ENCODE assay signal across 11 cellular contexts in the genomic region with DNA sequence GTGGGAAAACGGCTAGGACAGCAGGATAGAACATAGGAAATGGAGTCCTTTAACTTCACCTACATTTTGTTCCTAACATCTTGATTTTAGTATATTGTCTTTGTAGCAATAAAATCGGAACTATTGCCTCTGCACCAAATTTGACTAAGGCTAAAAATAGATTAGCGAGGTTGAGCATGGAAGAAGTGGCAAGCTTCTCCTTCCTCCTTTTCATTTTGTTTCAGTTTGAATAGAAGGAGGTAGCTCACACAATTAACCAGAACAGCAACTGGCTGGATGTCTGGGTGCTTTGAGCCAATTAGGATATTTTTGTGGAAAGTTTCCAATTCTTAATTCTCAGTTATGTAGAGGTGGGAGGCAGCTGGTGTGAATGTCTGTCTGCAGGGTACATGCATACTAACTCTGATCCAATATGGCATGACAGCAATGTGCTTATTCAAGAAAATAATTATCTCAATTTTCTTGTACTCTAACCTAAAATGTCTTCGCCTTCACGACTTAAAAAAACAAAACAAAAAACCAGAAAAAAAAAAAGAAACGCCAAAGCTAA. TPM values are rescaled to one million over a fixed set of nuclear protein-coding genes. Genes with fewer than 3 reads are reported as not detected.
DNase-seq lines count a peak whose midpoint lies in the region; ATAC-seq and TF ChIP-seq lines count a peak whose summit lies in the region.
"Had no signal": no experiment of that assay in that cellular context is flagged by ENCODE, and none has a peak within 500 bp of the region (broad histone marks: within the 10 kb centered on the region; RNA-seq: fewer than 3 reads in every experiment).

No MANE protein-coding gene starts in this region.

- CTCF ChIA-PET in activated CD8-positive, alpha-beta T cell treated with anti-CD3 and anti-CD28 coated beads for 36 hours (lab: Charles Lee): interaction anchor here (0.6 to 3.3 kb wide), 14 partner anchors 13 to 244 kb away, joined by 3 to 15 read pairs (median 5); no protein-coding TSS in a partner anchor
- CTCF ChIA-PET in naive thymus-derived CD4-positive, alpha-beta T cell (lab: Charles Lee): interaction anchor here (0.6 to 1.9 kb wide), 9 partner anchors 8 to 243 kb away, joined by 3 to 6 read pairs (median 4); a partner anchor contains a TSS

- intact Hi-C loops in activated CD8-positive, alpha-beta T cell treated with anti-CD3 and anti-CD28 coated beads for 36 hours (cut with micrococcal nuclease): no loop called here
- intact Hi-C loops in naive thymus-derived CD4-positive, alpha-beta T cell (cut with micrococcal nuclease): loop anchor here (2.0 to 10.0 kb wide), 2 partner anchors 315 to 1453 kb away; no protein-coding TSS in a partner anchor

- no peaks in the 10 kb centered on the region for H4K20me1 ChIP-seq in Karpas-422 (ENCODE audit: insufficient read depth, low read depth, low read length)

- peak overlapping the region; percentile 62 for H3K4me2 ChIP-seq in Karpas-422 (ENCODE audit: low read depth, low read length, poor library complexity, severe bottlenecking)

- no peaks in the 10 kb centered on the region for H3K9me2 ChIP-seq in Karpas-422 (replicated peaks; ENCODE audit: insufficient read depth, low read length)

- peak overlapping the region; percentile 43 for H2AFZ ChIP-seq in Karpas-422 (ENCODE audit: low read length)

- peak overlapping the region; percentile 56 for H3K9ac ChIP-seq in Karpas-422 (ENCODE audit: low read length)

- H3K27me3 Mint-ChIP-seq in activated CD8-positive, alpha-beta T cell treated with anti-CD3 and anti-CD28 coated beads for 36 hours: no peaks in the 10 kb centered on the region
- H3K27me3 Mint-ChIP-seq in naive thymus-derived CD4-positive, alpha-beta T cell: peaks cover 0 to 2% (median 0%) of the 10 kb centered on the region in 5 donors

- H3K9me3 ChIP-seq in Karpas-422 (ENCODE audit: low read length): no peaks in the 10 kb centered on the region
- no peaks in the 10 kb centered on the region for H3K9me3 ChIP-seq in naive thymus-derived CD4-positive, alpha-beta T cell (ENCODE audit: control insufficient read depth in 2 of 3, low read length in 3 of 3)

- no peaks in the 10 kb centered on the region for H3K36me3 ChIP-seq in Karpas-422 (ENCODE audit: insufficient read depth, low read length)
- H3K36me3 ChIP-seq in naive thymus-derived CD4-positive, alpha-beta T cell (ENCODE audit: control insufficient read depth in 2 of 3, insufficient read depth in 3 of 3, low read length in 3 of 3): no peaks in the 10 kb centered on the region

- DNase-seq in NCI-H1105 treated with DMSO at 0.1 percent for 48 hours (lab: John Stamatoyannopoulos, UW): peak; percentile 13
- DNase-seq in NCI-H1105 (lab: John Stamatoyannopoulos, UW): no peak
- DNase-seq in Karpas-422: peak; percentile 75
- no peak for DNase-seq in activated CD8-positive, alpha-beta T cell treated with anti-CD3 and anti-CD28 coated beads for 36 hours
- peak in 1 of 9 donors; percentile 33 for DNase-seq in naive thymus-derived CD4-positive, alpha-beta T cell
- no peak for DNase-seq in LoVo (ENCODE audit: low spot score)
- DNase-seq in NCI-H1417 (lab: John Stamatoyannopoulos, UW): no peak
- no peak for DNase-seq in stimulated activated naive CD4-positive, alpha-beta T cell treated with Interleukin-2 at 50 U/mL for 16 hours (lab: John Stamatoyannopoulos, UW)
- DNase-seq: H9, NCI-H2029, T1000 had no signal

- no peak for TF ChIP-seq CTCF in activated CD8-positive, alpha-beta T cell treated with anti-CD3 and anti-CD28 coated beads for 36 hours (IDR thresholded peaks at IDR 0.05)

- no peak for ATAC-seq in activated CD8-positive, alpha-beta T cell treated with anti-CD3 and anti-CD28 coated beads for 36 hours
- no peak for ATAC-seq in naive thymus-derived CD4-positive, alpha-beta T cell

- H3K4me1 Mint-ChIP-seq in activated CD8-positive, alpha-beta T cell treated with anti-CD3 and anti-CD28 coated beads for 36 hours (ENCODE audit: low read depth): peaks cover 58% of the 10 kb centered on the region
- H3K4me1 Mint-ChIP-seq in naive thymus-derived CD4-positive, alpha-beta T cell: peaks cover 36 to 77% (median 75%) of the 10 kb centered on the region in 7 donors

- H3K4me3 Mint-ChIP-seq in activated CD8-positive, alpha-beta T cell treated with anti-CD3 and anti-CD28 coated beads for 36 hours: peak overlapping the region; percentile 46
- H3K4me3 Mint-ChIP-seq in naive thymus-derived CD4-positive, alpha-beta T cell: peak overlapping the region; percentile 37 to 94 (median 74)
- H3K4me3 Mint-ChIP-seq: H9 had no signal

- peaks cover 15% of the 10 kb centered on the region for H3K36me3 Mint-ChIP-seq in activated CD8-positive, alpha-beta T cell treated with anti-CD3 and anti-CD28 coated beads for 36 hours (ENCODE audit: low read depth)
- H3K36me3 Mint-ChIP-seq in naive thymus-derived CD4-positive, alpha-beta T cell: peaks cover 3 to 10% (median 4%) of the 10 kb centered on the region in 5 donors

- peaks cover 12% of the 10 kb centered on the region for H3K79me2 ChIP-seq in Karpas-422 (ENCODE audit: low read length)

- peak overlapping the region; percentile 92 for H3K27ac ChIP-seq in Karpas-422 (ENCODE audit: low read length)
- peak overlapping the region; percentile 46 for H3K27ac ChIP-seq in naive thymus-derived CD4-positive, alpha-beta T cell (ENCODE audit: low read depth, low read length)

- H3K9me3 Mint-ChIP-seq in activated CD8-positive, alpha-beta T cell treated with anti-CD3 and anti-CD28 coated beads for 36 hours: peaks cover 3% of the 10 kb centered on the region
- peaks cover 0 to 10% (median 1%) of the 10 kb centered on the region in 11 donors for H3K9me3 Mint-ChIP-seq in naive thymus-derived CD4-positive, alpha-beta T cell
- H3K9me3 Mint-ChIP-seq: H9 had no signal

- POLR2A ChIA-PET in activated CD8-positive, alpha-beta T cell treated with anti-CD3 and anti-CD28 coated beads for 36 hours (lab: Charles Lee): interaction anchor here (0.9 to 3.3 kb wide), 4 partner anchors 15 to 242 kb away, joined by 3 to 16 read pairs (median 7); a partner anchor contains a TSS
- POLR2A ChIA-PET in naive thymus-derived CD4-positive, alpha-beta T cell (lab: Charles Lee): interaction anchor here (0.5 to 4.8 kb wide), 15 partner anchors 9 to 242 kb away, joined by 3 to 48 read pairs (median 8); a partner anchor contains a TSS

- no peaks in the 10 kb centered on the region for H3K27me3 ChIP-seq in Karpas-422 (ENCODE audit: low read length)
- no peaks in the 10 kb centered on the region for H3K27me3 ChIP-seq in naive thymus-derived CD4-positive, alpha-beta T cell (ENCODE audit: control insufficient read depth in 2 of 2, insufficient read depth in 2 of 2, low read length in 2 of 2)

- peak overlapping the region; percentile 62 for H3K27ac Mint-ChIP-seq in activated CD8-positive, alpha-beta T cell treated with anti-CD3 and anti-CD28 coated beads for 36 hours
- peak overlapping the region; percentile 34 to 100 (median 97) for H3K27ac Mint-ChIP-seq in naive thymus-derived CD4-positive, alpha-beta T cell

- H3K4me3 ChIP-seq in Karpas-422 (ENCODE audit: low read length): peak overlapping the region; percentile 24
- peak overlapping the region; percentile 16 for H3K4me3 ChIP-seq in naive thymus-derived CD4-positive, alpha-beta T cell (ENCODE audit: low read length)

- H3K4me1 ChIP-seq in Karpas-422 (ENCODE audit: low read length): peaks cover 41% of the 10 kb centered on the region
- peaks cover 5 to 47% of the 10 kb centered on the region in 2 donors for H3K4me1 ChIP-seq in naive thymus-derived CD4-positive, alpha-beta T cell (ENCODE audit: control insufficient read depth in 2 of 2, insufficient read depth in 2 of 2, low read length in 2 of 2)

RNA-seq across cellular contexts. Expression of a gene that starts 3.1 kb away (rescaled TPM):
- total RNA-seq in Karpas-422 (2014; rRNA removed; shearing (Covaris generic); ENCODE audit: low replicate concordance): 68.8 and 90.8 TPM in 2 replicates
- total RNA-seq in activated CD8-positive, alpha-beta T cell treated with anti-CD3 and anti-CD28 coated beads for 36 hours: 10 to 100 TPM; 45.4 to 47.1 TPM
- 100 to 1,000 TPM in 3 of 5 experiments, 10 to 100 TPM in 2; 54.1 to 145 (median 130) TPM for total RNA-seq in naive thymus-derived CD4-positive, alpha-beta T cell
- polyA plus RNA-seq in naive thymus-derived CD4-positive, alpha-beta T cell: 1 to 10 TPM; 5.5 to 6.3 TPM

Comparison
In these comparisons a context has a peak if more than half of its experiments do, and no peak if none do; other contexts are left out.
1. DNase-seq: peak in NCI-H1105 treated with DMSO at 0.1 percent for 48 hours (single experiment) and Karpas-422 (single experiment); none in NCI-H1105 (single experiment), activated CD8-positive, alpha-beta T cell treated with anti-CD3 and anti-CD28 coated beads for 36 hours (single experiment), LoVo (single experiment), NCI-H1417 (0 of 3) and stimulated activated naive CD4-positive, alpha-beta T cell treated with Interleukin-2 at 50 U/mL for 16 hours (single experiment).